10 cellular contexts compared by ENCODE assay signal in genomic region chrX:105822138-105823091, GRCh38. TPM values are rescaled to one million over a fixed set of nuclear protein-coding genes. Genes with fewer than 3 reads are reported as not detected.
DNase-seq lines count a peak whose midpoint lies in the region; ATAC-seq, FAIRE-seq and TF ChIP-seq lines count a peak whose summit lies in the region.
"Had no signal": no experiment of that assay in that cellular context is flagged by ENCODE, and none has a peak within 500 bp of the region (broad histone marks: within the 10 kb centered on the region; RNA-seq: fewer than 3 reads in every experiment).

NRK (plus strand) TSS chrX:105822539; CDS start chrX:105822846, 307 bp downstream.

- H3K4me1 ChIP-seq in HUES64 (ENCODE audit: insufficient read depth, low read length) (no peaks in the 10 kb centered on the region), endothelial cell of umbilical vein (ENCODE audit: control insufficient read depth, extremely low read depth, insufficient read depth, low read length) (peaks cover 9% of the 10 kb centered on the region), stomach (peaks cover 0 to 5% (median 0%) of the 10 kb centered on the region in 4 donors)

- peak within 1 kb of the TSS; percentile 79 for H2AFZ ChIP-seq in endothelial cell of umbilical vein (ENCODE audit: low read depth, low read length)

- TF ChIP-seq EP300 in stomach (IDR thresholded peaks at IDR 0.05), result no peak

- H3K9me3 ChIP-seq in HUES64 (ENCODE audit: insufficient read depth, low read depth, low read length) (no peaks in the 10 kb centered on the region), endothelial cell of umbilical vein (replicated peaks; ENCODE audit: control insufficient read depth, insufficient read depth, low read length) (no peaks in the 10 kb centered on the region), stomach (peaks cover 0 to 16% (median 3%) of the 10 kb centered on the region in 4 donors)

- no peak within 1 kb of the TSS for H3K9ac ChIP-seq in HUES64 (ENCODE audit: low read depth, low read length)
- peak within 1 kb of the TSS; percentile 3 for H3K9ac ChIP-seq in endothelial cell of umbilical vein (replicated peaks; ENCODE audit: extremely low read depth, insufficient read depth, low read length)

- peak within 1 kb of the TSS; percentile 60 for H3K4me3 ChIP-seq in HUES64 (ENCODE audit: low read length)
- peak within 1 kb of the TSS in 2 of 3 experiments; percentile 40 to 41 for H3K4me3 ChIP-seq in endothelial cell of umbilical vein (replicated peaks in 1 of 3; ENCODE audit: insufficient read depth in 1 of 3, low read depth in 1 of 3, low read length in 3 of 3)
- peak within 1 kb of the TSS; percentile 30 to 40 (median 33) for H3K4me3 ChIP-seq in stomach
- no peak within 1 kb of the TSS for H3K4me3 ChIP-seq in lower leg skin (ENCODE audit: low read depth, poor library complexity, severe bottlenecking)

- POLR2A ChIA-PET in endothelial cell of umbilical vein (lab: Charles Lee), result no interaction called here

- dilution Hi-C loops in endothelial cell of umbilical vein (cut with MboI; ENCODE audit: extremely low pct_ligation_motif_present, low sequenced_read_pairs), result no loop called here

- no peaks in the 10 kb centered on the region for H3K36me3 ChIP-seq in HUES64 (ENCODE audit: insufficient read depth, low read length)
- H3K36me3 ChIP-seq in endothelial cell of umbilical vein (ENCODE audit: control insufficient read depth in 2 of 2, extremely low read depth in 1 of 2, insufficient read depth in 2 of 2, low read length in 2 of 2), result no peaks in the 10 kb centered on the region
- H3K36me3 ChIP-seq in stomach, result no peaks in the 10 kb centered on the region

- FAIRE-seq in endothelial cell of umbilical vein (lab: Jason Lieb, UNC), result peak; percentile 43
- no peak for FAIRE-seq in H54 (lab: Jason Lieb, UNC)
- FAIRE-seq: colon had no signal

- TF ChIP-seq CTCF in endothelial cell of umbilical vein (IDR thresholded peaks at IDR 0.05; ENCODE audit: extremely low read depth in 1 of 2, insufficient read depth in 1 of 2, low read depth in 1 of 2, low read length in 2 of 2), result no peak
- TF ChIP-seq CTCF in stomach (IDR thresholded peaks at IDR 0.05), result no peak
- no peak for TF ChIP-seq CTCF in lower leg skin (IDR thresholded peaks at IDR 0.05)

- BruUV-seq in endothelial cell of umbilical vein (replicated peaks; lab: Mats Ljungman, UMichigan), result no TSS peak

- no peak within 1 kb of the TSS for H3K27ac ChIP-seq in HUES64 (ENCODE audit: low read depth, low read length)
- H3K27ac ChIP-seq in endothelial cell of umbilical vein (ENCODE audit: insufficient read depth, low read depth, low read length), result no peak within 1 kb of the TSS
- no peak within 1 kb of the TSS for H3K27ac ChIP-seq in stomach

- no peaks in the 10 kb centered on the region for H3K9me1 ChIP-seq in endothelial cell of umbilical vein (replicated peaks; ENCODE audit: control insufficient read depth, extremely low read depth, insufficient read depth, low read length)

- intact Hi-C loops in endothelial cell of umbilical vein (cut with micrococcal nuclease) (loop anchor here (2.0 to 10.0 kb wide), 2 partner anchors 14 to 112 kb away; no protein-coding TSS in a partner anchor), stomach (cut with DNase I; ENCODE audit: low total_unique reads) (no loop called here), lower leg skin (cut with DNase I; ENCODE audit: low total_unique reads) (no loop called here)

- 1% methylated on average over 70 of the region's 76 CpGs for WGBS in HUES64
- 5 to 31% (median 7%) methylated on average over 16 to 76 of the region's 76 CpGs for WGBS in stomach, 5 donors
- 3 to 30% methylated on average over 38 to 68 of the region's 76 CpGs for WGBS in lower leg skin, 2 donors

- H3K27me3 ChIP-seq in HUES64 (ENCODE audit: insufficient read depth, low read length), result peaks cover 50% of the 10 kb centered on the region
- H3K27me3 ChIP-seq in endothelial cell of umbilical vein (ENCODE audit: control insufficient read depth in 2 of 2, insufficient read depth in 2 of 2, low read length in 2 of 2), result no peaks in the 10 kb centered on the region
- peaks cover 5 to 34% (median 33%) of the 10 kb centered on the region in 3 donors for H3K27me3 ChIP-seq in stomach

- ATAC-seq in left lobe of liver, result peak; percentile 28

- no peaks in the 10 kb centered on the region for H3K79me2 ChIP-seq in endothelial cell of umbilical vein (ENCODE audit: control insufficient read depth, insufficient read depth, low read length)

- TF ChIP-seq POLR2A in endothelial cell of umbilical vein (IDR thresholded peaks at IDR 0.05; ENCODE audit: low read depth, low read length) (no peak), stomach (IDR thresholded peaks at IDR 0.05) (no peak), H54 (IDR thresholded peaks at IDR 0.05; ENCODE audit: low read depth, low read length) (no peak), lower leg skin (IDR thresholded peaks at IDR 0.05) (no peak)

- CTCF ChIA-PET in endothelial cell of umbilical vein (lab: Charles Lee), result no interaction called here

- DNase-seq in endothelial cell of umbilical vein (ENCODE audit: low read depth, low spot score) (peak; percentile 31), left lobe of liver (ENCODE audit: low spot score) (no peak), stomach (no peak), H54 (ENCODE audit: insufficient read length, low spot score) (no peak), amygdala (lab: John Stamatoyannopoulos, UW) (no peak), lower leg skin (ENCODE audit: low spot score in 2 of 2) (no peak)
- no peak for DNase-seq in central memory CD4-positive, alpha-beta T cell
- DNase-seq: activated CD4-positive, alpha-beta T cell treated with anti-CD3 and anti-CD28 coated beads for 1 hour had no signal

- H3K4me2 ChIP-seq in endothelial cell of umbilical vein (ENCODE audit: insufficient read depth, low read length), result peak within 1 kb of the TSS; percentile 34

- no peaks in the 10 kb centered on the region for H4K20me1 ChIP-seq in endothelial cell of umbilical vein (replicated peaks; ENCODE audit: control insufficient read depth, extremely low read depth, insufficient read depth, low read length)

TF ChIP-seq in endothelial cell of umbilical vein, 7 proteins besides CTCF, POLR2A, EP300 and RAD21:
- TF ChIP-seq EZH2 (IDR thresholded peaks at IDR 0.05; ENCODE audit: borderline replicate concordance, low read depth, low read length, severe bottlenecking) (no peak), JUN (IDR thresholded peaks at IDR 0.05; ENCODE audit: borderline replicate concordance, insufficient read depth, insufficient read length, low read depth) (no peak), MYC (IDR thresholded peaks at IDR 0.05; ENCODE audit: low read depth, low read length) (no peak), FOS (IDR thresholded peaks at IDR 0.05; ENCODE audit: borderline replicate concordance, insufficient read depth, low read length) (no peak), GATA2 (IDR thresholded peaks at IDR 0.05; ENCODE audit: insufficient read depth, insufficient read length, low read depth, low read length) (no peak), MAX (IDR thresholded peaks at IDR 0.05; ENCODE audit: insufficient read depth, insufficient read length) (no peak), POLR2AphosphoS5 (IDR thresholded peaks at IDR 0.05; ENCODE audit: insufficient read depth, low read depth, low read length) (no peak)

RNA-seq across cellular contexts. Expression of gene NRK, which starts in this region (rescaled TPM):
- polyA plus RNA-seq in HUES64 (2013, experiment 1 of 2), result 0.95 TPM
- 1.1 TPM for polyA plus RNA-seq in HUES64 (2013, experiment 2 of 2)
- 3.1 and 8.0 TPM in 2 replicates for total RNA-seq in endothelial cell of umbilical vein
- 1.1 and 1.3 TPM in 2 replicates for polyA plus RNA-seq in endothelial cell of umbilical vein
- 1.3 and 1.4 TPM in 2 replicates for polyA plus RNA-seq in endothelial cell of umbilical vein (2011; cell fraction: cytosol; rRNA removed)
- polyA plus RNA-seq in endothelial cell of umbilical vein (2011; cell fraction: nucleus; rRNA removed), result 4.0 and 4.5 TPM in 2 replicates
- 2.2 and 2.6 TPM in 2 replicates for polyA plus RNA-seq in endothelial cell of umbilical vein (2012)
- polyA minus RNA-seq in endothelial cell of umbilical vein, result 7.5 and 10.8 TPM in 2 replicates
- polyA minus RNA-seq in endothelial cell of umbilical vein (2011; cell fraction: cytosol; rRNA and poly(A)+ RNA removed), result not detected
- polyA minus RNA-seq in endothelial cell of umbilical vein (2011; cell fraction: nucleus; rRNA and poly(A)+ RNA removed), result 7.9 and 9.0 TPM in 2 replicates
- 0.10 TPM for total RNA-seq in left lobe of liver
- 10 to 100 TPM in 1 of 5 donors, 1 to 10 TPM in 1, under 1 TPM in 2, not detected in 1; under 0.01 to 53.8 (median 3.3) TPM for total RNA-seq in stomach
- under 1 TPM; 0.06 to 0.30 (median 0.15) TPM for polyA plus RNA-seq in stomach
- under 1 TPM in 3 of 4 donors, not detected in 1; 0.05 to 0.42 (median 0.26) TPM for total RNA-seq in lower leg skin

Comparison
In these comparisons a context has a peak if more than half of its experiments do, and no peak if none do; other contexts are left out.
1. Peak in ATAC-seq in left lobe of liver; RNA of the gene not detected or under 1 TPM.